In genomic region chr1:24927886-24928630, GRCh38 we compare ENCODE assay signal across 12 cellular contexts.
A peak's percentile ranks its signal among the peaks of the same experiment; 100 is the strongest.
DNase-seq lines count a peak whose midpoint lies in the region; TF ChIP-seq lines count a peak whose summit lies in the region.
"Had no signal": no experiment of that assay in that cellular context is flagged by ENCODE, and none has a peak within 500 bp of the region (broad histone marks: within the 10 kb centered on the region; RNA-seq: fewer than 3 reads in every experiment).

No MANE protein-coding gene starts in this region.

- in situ Hi-C loops in GM13976 (cut with MboI; ENCODE audit: low sequenced_read_pairs, unreplicated experiment), result no loop called here

- TF ChIP-seq CTCF in GM13976 (IDR thresholded peaks at IDR 0.05; ENCODE audit: borderline replicate concordance, control extremely low read depth, extremely low read depth, insufficient read depth, missing control alignments), result no peak

- H3K4me3 ChIP-seq in effector memory CD4-positive, alpha-beta T cell (ENCODE audit: insufficient read depth, low read depth, low read length, poor library complexity, severe bottlenecking), result peak overlapping the region; percentile 91
- H3K4me3 ChIP-seq in rectal smooth muscle tissue (ENCODE audit: low read length), result peak overlapping the region; percentile 51
- H3K4me3 ChIP-seq: uterus had no signal

- no peak overlapping the region for H3K9ac ChIP-seq in rectal smooth muscle tissue (ENCODE audit: low read length)

- DNase-seq in DMS79 treated with DMSO at 0.1 percent for 48 hours (lab: John Stamatoyannopoulos, UW) (peak; percentile 55), DMS79 (lab: John Stamatoyannopoulos, UW) (no peak), NCI-H2227 (lab: John Stamatoyannopoulos, UW; ENCODE audit: unreplicated experiment) (peak; percentile 24), GM19240 (ENCODE audit: insufficient read length, low spot score) (no peak), RKO (ENCODE audit: low spot score) (no peak), GM13976 (ENCODE audit: low spot score) (no peak)
- no peak for DNase-seq in effector memory CD4-positive, alpha-beta T cell
- DNase-seq: 8988T, NCI-H524 treated with DMSO at 0.1 percent for 48 hours, uterus had no signal

- H3K27ac ChIP-seq in effector memory CD4-positive, alpha-beta T cell (ENCODE audit: insufficient read depth, low read length, poor library complexity, severe bottlenecking), result peak overlapping the region; percentile 96
- H3K27ac ChIP-seq in rectal smooth muscle tissue (ENCODE audit: low read depth, low read length), result no peak overlapping the region
- H3K27ac ChIP-seq: foreskin keratinocyte, uterus had no signal

- peaks cover 67% of the 10 kb centered on the region for H3K4me1 ChIP-seq in effector memory CD4-positive, alpha-beta T cell (ENCODE audit: control insufficient read depth, insufficient read depth, low read length, poor library complexity, severe bottlenecking)
- no peaks in the 10 kb centered on the region for H3K4me1 ChIP-seq in rectal smooth muscle tissue (ENCODE audit: control insufficient read depth, insufficient read depth, low read length)

- H3K27me3 ChIP-seq in effector memory CD4-positive, alpha-beta T cell (replicated peaks; ENCODE audit: control insufficient read depth, insufficient read depth, low read length, poor library complexity, severe bottlenecking), result no peaks in the 10 kb centered on the region
- H3K27me3 ChIP-seq in rectal smooth muscle tissue (ENCODE audit: control insufficient read depth, insufficient read depth, low read length), result peaks cover 40% of the 10 kb centered on the region

- no peaks in the 10 kb centered on the region for H3K9me3 ChIP-seq in effector memory CD4-positive, alpha-beta T cell (ENCODE audit: control insufficient read depth, low read length)
- H3K9me3 ChIP-seq: uterus had no signal

- peaks cover 24% of the 10 kb centered on the region for H3K36me3 ChIP-seq in effector memory CD4-positive, alpha-beta T cell (ENCODE audit: control insufficient read depth, insufficient read depth, low read length)
- H3K36me3 ChIP-seq in rectal smooth muscle tissue (ENCODE audit: control insufficient read depth, insufficient read depth, low read length), result no peaks in the 10 kb centered on the region
- H3K36me3 ChIP-seq: uterus had no signal

Comparison
In these comparisons a context has a peak if more than half of its experiments do, and no peak if none do; other contexts are left out.
1. DNase-seq: peak in DMS79 treated with DMSO at 0.1 percent for 48 hours (single experiment) and NCI-H2227 (single experiment); none in DMS79 (single experiment), effector memory CD4-positive, alpha-beta T cell (0 of 3), GM19240 (single experiment), RKO (single experiment) and GM13976 (single experiment).